ENCODE assay signal across 1 cellular context in the genomic region with DNA sequence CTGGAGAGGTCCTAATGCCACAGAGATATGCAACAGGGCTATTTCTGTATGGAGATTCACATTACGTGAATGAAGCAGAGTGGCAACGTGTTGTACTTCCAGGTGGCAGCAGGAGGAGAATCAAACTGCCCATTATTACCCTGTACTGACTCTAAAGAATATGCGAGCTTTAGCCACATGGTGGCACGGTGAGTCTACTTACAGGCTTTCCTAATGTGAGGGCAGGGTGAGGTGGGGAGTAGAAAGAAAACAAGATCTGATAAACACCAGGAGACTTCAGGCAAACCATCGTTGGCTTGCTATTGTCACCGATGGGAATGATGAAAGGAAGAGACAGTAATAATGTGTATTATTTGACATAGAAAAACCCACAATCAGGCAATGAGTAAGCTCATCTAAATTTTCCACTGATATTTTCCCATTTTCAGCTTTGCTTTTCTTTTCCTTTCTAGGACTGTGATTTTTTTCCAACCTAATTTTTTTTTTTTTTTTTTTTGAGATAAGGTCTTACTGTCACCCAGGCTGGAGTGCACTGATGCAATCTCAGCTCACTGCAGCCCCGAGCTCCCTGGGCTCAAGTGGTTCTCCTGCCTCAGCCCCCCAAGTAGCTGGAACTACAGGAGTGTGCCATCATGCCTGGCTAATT.
TF ChIP-seq lines count a peak whose summit lies in the region.

No MANE protein-coding gene starts in this region.

TF ChIP-seq in HepG2, 621 proteins besides CTCF, POLR2A, EP300 and RAD21 (continued from another document):
- TF ChIP-seq, protein P1, sequence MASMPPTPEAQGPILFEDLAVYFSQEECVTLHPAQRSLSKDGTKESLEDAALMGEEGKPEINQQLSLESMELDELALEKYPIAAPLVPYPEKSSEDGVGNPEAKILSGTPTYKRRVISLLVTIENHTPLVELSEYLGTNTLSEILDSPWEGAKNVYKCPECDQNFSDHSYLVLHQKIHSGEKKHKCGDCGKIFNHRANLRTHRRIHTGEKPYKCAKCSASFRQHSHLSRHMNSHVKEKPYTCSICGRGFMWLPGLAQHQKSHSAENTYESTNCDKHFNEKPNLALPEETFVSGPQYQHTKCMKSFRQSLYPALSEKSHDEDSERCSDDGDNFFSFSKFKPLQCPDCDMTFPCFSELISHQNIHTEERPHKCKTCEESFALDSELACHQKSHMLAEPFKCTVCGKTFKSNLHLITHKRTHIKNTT (CRISPR knock-in tag; IDR thresholded peaks at IDR 0.05) = no peak
- no peak for TF ChIP-seq REPIN1 (CRISPR knock-in tag; IDR thresholded peaks at IDR 0.05; ENCODE audit: borderline replicate concordance, low read depth)
- TF ChIP-seq MIXL1 (CRISPR knock-in tag; IDR thresholded peaks at IDR 0.05) = peak; percentile 81
- TF ChIP-seq, protein P2, sequence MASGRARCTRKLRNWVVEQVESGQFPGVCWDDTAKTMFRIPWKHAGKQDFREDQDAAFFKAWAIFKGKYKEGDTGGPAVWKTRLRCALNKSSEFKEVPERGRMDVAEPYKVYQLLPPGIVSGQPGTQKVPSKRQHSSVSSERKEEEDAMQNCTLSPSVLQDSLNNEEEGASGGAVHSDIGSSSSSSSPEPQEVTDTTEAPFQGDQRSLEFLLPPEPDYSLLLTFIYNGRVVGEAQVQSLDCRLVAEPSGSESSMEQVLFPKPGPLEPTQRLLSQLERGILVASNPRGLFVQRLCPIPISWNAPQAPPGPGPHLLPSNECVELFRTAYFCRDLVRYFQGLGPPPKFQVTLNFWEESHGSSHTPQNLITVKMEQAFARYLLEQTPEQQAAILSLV (CRISPR knock-in tag; IDR thresholded peaks at IDR 0.05; ENCODE audit: borderline replicate concordance) = no peak
- TF ChIP-seq ZNF207 (IDR thresholded peaks at IDR 0.05; ENCODE audit: borderline replicate concordance) = no peak
- TF ChIP-seq NR1H2 (CRISPR knock-in tag; IDR thresholded peaks at IDR 0.05; ENCODE audit: borderline replicate concordance, low read depth) = no peak
- no peak for TF ChIP-seq ZNF10 (CRISPR knock-in tag; IDR thresholded peaks at IDR 0.05; ENCODE audit: borderline replicate concordance, low read depth)
- TF ChIP-seq, protein P3, sequence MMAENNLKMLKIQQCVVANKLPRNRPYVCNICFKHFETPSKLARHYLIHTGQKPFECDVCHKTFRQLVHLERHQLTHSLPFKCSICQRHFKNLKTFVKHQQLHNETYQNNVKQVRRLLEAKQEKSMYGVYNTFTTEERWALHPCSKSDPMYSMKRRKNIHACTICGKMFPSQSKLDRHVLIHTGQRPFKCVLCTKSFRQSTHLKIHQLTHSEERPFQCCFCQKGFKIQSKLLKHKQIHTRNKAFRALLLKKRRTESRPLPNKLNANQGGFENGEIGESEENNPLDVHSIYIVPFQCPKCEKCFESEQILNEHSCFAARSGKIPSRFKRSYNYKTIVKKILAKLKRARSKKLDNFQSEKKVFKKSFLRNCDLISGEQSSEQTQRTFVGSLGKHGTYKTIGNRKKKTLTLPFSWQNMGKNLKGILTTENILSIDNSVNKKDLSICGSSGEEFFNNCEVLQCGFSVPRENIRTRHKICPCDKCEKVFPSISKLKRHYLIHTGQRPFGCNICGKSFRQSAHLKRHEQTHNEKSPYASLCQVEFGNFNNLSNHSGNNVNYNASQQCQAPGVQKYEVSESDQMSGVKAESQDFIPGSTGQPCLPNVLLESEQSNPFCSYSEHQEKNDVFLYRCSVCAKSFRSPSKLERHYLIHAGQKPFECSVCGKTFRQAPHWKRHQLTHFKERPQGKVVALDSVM (CRISPR knock-in tag; IDR thresholded peaks at IDR 0.05) = no peak
- TF ChIP-seq, protein P4, sequence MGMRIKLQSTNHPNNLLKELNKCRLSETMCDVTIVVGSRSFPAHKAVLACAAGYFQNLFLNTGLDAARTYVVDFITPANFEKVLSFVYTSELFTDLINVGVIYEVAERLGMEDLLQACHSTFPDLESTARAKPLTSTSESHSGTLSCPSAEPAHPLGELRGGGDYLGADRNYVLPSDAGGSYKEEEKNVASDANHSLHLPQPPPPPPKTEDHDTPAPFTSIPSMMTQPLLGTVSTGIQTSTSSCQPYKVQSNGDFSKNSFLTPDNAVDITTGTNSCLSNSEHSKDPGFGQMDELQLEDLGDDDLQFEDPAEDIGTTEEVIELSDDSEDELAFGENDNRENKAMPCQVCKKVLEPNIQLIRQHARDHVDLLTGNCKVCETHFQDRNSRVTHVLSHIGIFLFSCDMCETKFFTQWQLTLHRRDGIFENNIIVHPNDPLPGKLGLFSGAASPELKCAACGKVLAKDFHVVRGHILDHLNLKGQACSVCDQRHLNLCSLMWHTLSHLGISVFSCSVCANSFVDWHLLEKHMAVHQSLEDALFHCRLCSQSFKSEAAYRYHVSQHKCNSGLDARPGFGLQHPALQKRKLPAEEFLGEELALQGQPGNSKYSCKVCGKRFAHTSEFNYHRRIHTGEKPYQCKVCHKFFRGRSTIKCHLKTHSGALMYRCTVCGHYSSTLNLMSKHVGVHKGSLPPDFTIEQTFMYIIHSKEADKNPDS (CRISPR knock-in tag; IDR thresholded peaks at IDR 0.05) = no peak
- TF ChIP-seq SOX13 (IDR thresholded peaks at IDR 0.05) = no peak
- TF ChIP-seq SOX13 (CRISPR knock-in tag; conservative IDR thresholded peaks at IDR 0.05 in 1 of 2, IDR thresholded peaks at IDR 0.05 in 1 of 2) = peak in 1 of 2 experiments; percentile 44; a peak in 1 of 4 replicates
- peak; percentile 56; the same call in 1 of the 2 replicates for TF ChIP-seq FOXJ3 (CRISPR knock-in tag; IDR thresholded peaks at IDR 0.05; ENCODE audit: borderline replicate concordance)
- TF ChIP-seq KDM5A (IDR thresholded peaks at IDR 0.05; ENCODE audit: borderline replicate concordance, low read length) = no peak
- no peak for TF ChIP-seq ZNF7 (CRISPR knock-in tag; IDR thresholded peaks at IDR 0.05)
- TF ChIP-seq, protein P5, sequence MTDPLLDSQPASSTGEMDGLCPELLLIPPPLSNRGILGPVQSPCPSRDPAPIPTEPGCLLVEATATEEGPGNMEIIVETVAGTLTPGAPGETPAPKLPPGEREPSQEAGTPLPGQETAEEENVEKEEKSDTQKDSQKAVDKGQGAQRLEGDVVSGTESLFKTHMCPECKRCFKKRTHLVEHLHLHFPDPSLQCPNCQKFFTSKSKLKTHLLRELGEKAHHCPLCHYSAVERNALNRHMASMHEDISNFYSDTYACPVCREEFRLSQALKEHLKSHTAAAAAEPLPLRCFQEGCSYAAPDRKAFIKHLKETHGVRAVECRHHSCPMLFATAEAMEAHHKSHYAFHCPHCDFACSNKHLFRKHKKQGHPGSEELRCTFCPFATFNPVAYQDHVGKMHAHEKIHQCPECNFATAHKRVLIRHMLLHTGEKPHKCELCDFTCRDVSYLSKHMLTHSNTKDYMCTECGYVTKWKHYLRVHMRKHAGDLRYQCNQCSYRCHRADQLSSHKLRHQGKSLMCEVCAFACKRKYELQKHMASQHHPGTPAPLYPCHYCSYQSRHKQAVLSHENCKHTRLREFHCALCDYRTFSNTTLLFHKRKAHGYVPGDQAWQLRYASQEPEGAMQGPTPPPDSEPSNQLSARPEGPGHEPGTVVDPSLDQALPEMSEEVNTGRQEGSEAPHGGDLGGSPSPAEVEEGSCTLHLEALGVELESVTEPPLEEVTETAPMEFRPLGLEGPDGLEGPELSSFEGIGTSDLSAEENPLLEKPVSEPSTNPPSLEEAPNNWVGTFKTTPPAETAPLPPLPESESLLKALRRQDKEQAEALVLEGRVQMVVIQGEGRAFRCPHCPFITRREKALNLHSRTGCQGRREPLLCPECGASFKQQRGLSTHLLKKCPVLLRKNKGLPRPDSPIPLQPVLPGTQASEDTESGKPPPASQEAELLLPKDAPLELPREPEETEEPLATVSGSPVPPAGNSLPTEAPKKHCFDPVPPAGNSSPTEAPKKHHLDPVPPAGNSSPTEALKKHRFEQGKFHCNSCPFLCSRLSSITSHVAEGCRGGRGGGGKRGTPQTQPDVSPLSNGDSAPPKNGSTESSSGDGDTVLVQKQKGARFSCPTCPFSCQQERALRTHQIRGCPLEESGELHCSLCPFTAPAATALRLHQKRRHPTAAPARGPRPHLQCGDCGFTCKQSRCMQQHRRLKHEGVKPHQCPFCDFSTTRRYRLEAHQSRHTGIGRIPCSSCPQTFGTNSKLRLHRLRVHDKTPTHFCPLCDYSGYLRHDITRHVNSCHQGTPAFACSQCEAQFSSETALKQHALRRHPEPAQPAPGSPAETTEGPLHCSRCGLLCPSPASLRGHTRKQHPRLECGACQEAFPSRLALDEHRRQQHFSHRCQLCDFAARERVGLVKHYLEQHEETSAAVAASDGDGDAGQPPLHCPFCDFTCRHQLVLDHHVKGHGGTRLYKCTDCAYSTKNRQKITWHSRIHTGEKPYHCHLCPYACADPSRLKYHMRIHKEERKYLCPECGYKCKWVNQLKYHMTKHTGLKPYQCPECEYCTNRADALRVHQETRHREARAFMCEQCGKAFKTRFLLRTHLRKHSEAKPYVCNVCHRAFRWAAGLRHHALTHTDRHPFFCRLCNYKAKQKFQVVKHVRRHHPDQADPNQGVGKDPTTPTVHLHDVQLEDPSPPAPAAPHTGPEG (CRISPR knock-in tag; IDR thresholded peaks at IDR 0.05) = no peak
- no peak for TF ChIP-seq ZNF703 (CRISPR knock-in tag; IDR thresholded peaks at IDR 0.05; ENCODE audit: borderline replicate concordance)
- TF ChIP-seq ZNF124 (CRISPR knock-in tag; IDR thresholded peaks at IDR 0.05) = 0 out of 2 replicates have a peak, but pooled peaks have one; percentile 26
- TF ChIP-seq FOXO1 (CRISPR knock-in tag; IDR thresholded peaks at IDR 0.05) = peak; percentile 74; the same call in 1 of the 2 replicates
- 0 out of 2 replicates have a peak, but pooled peaks have one; percentile 31 for TF ChIP-seq HDAC2 (CRISPR knock-in tag; IDR thresholded peaks at IDR 0.05)
- peak; percentile 55 for TF ChIP-seq ZMYM4 (CRISPR knock-in tag; IDR thresholded peaks at IDR 0.05)
- TF ChIP-seq ZNF530 (CRISPR knock-in tag; IDR thresholded peaks at IDR 0.05; ENCODE audit: low read depth) = no peak
- TF ChIP-seq SOX6 (IDR thresholded peaks at IDR 0.05) = no peak
- TF ChIP-seq SOX6 (CRISPR knock-in tag; IDR thresholded peaks at IDR 0.05) = peak; percentile 48; the same call in 1 of the 2 replicates
- peak; percentile 99 for TF ChIP-seq STAG1 (CRISPR knock-in tag; IDR thresholded peaks at IDR 0.05)
- TF ChIP-seq YEATS4 (CRISPR knock-in tag; IDR thresholded peaks at IDR 0.05; ENCODE audit: borderline replicate concordance) = no peak
- no peak for TF ChIP-seq HCFC1 (IDR thresholded peaks at IDR 0.05; ENCODE audit: low read depth, low read length)
- TF ChIP-seq, protein P6, sequence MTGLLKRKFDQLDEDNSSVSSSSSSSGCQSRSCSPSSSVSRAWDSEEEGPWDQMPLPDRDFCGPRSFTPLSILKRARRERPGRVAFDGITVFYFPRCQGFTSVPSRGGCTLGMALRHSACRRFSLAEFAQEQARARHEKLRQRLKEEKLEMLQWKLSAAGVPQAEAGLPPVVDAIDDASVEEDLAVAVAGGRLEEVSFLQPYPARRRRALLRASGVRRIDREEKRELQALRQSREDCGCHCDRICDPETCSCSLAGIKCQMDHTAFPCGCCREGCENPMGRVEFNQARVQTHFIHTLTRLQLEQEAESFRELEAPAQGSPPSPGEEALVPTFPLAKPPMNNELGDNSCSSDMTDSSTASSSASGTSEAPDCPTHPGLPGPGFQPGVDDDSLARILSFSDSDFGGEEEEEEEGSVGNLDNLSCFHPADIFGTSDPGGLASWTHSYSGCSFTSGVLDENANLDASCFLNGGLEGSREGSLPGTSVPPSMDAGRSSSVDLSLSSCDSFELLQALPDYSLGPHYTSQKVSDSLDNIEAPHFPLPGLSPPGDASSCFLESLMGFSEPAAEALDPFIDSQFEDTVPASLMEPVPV (CRISPR knock-in tag; IDR thresholded peaks at IDR 0.05) = no peak
- TF ChIP-seq, protein P7, sequence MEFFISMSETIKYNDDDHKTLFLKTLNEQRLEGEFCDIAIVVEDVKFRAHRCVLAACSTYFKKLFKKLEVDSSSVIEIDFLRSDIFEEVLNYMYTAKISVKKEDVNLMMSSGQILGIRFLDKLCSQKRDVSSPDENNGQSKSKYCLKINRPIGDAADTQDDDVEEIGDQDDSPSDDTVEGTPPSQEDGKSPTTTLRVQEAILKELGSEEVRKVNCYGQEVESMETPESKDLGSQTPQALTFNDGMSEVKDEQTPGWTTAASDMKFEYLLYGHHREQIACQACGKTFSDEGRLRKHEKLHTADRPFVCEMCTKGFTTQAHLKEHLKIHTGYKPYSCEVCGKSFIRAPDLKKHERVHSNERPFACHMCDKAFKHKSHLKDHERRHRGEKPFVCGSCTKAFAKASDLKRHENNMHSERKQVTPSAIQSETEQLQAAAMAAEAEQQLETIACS (CRISPR knock-in tag; IDR thresholded peaks at IDR 0.05) = no peak
- peak; percentile 66; the same call in 1 of the 2 replicates for TF ChIP-seq FOXC1 (CRISPR knock-in tag; IDR thresholded peaks at IDR 0.05; ENCODE audit: borderline replicate concordance)
- peak; percentile 73; the same call in 1 of the 2 replicates for TF ChIP-seq SMAD3 (CRISPR knock-in tag; IDR thresholded peaks at IDR 0.05)
- TF ChIP-seq, protein P8, sequence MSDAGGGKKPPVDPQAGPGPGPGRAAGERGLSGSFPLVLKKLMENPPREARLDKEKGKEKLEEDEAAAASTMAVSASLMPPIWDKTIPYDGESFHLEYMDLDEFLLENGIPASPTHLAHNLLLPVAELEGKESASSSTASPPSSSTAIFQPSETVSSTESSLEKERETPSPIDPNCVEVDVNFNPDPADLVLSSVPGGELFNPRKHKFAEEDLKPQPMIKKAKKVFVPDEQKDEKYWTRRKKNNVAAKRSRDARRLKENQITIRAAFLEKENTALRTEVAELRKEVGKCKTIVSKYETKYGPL (CRISPR knock-in tag; IDR thresholded peaks at IDR 0.05) = no peak
- TF ChIP-seq DR1 (CRISPR knock-in tag; IDR thresholded peaks at IDR 0.05) = no peak
- TF ChIP-seq CC2D1A (CRISPR knock-in tag; IDR thresholded peaks at IDR 0.05) = no peak
- TF ChIP-seq RFX3 (CRISPR knock-in tag; IDR thresholded peaks at IDR 0.05) = no peak
- no peak for TF ChIP-seq PHF20 (CRISPR knock-in tag; IDR thresholded peaks at IDR 0.05)
